Comparison of ENCODE assay signal across 23 cellular contexts in genomic region chr21:25297117-25297516, GRCh38.
"Had no signal": no experiment of that assay in that cellular context is flagged by ENCODE, and none has a peak within 500 bp of the region (broad histone marks: within the 10 kb centered on the region; RNA-seq: fewer than 3 reads in every experiment).

No MANE protein-coding gene starts in this region.

- H3K4me1 ChIP-seq: gastrocnemius medialis, left ventricle myocardium inferior, transverse colon, vagina had no signal

- DNase-seq: activated CD4-positive, alpha-beta T cell treated with anti-CD3 and anti-CD28 coated beads for 1 hour; activated CD4-positive, alpha-beta T cell treated with anti-CD3 and anti-CD28 coated beads, Interleukin-2, amount 50 U/mL, for 1 hour; activated CD8-positive, alpha-beta T cell treated with anti-CD3 and anti-CD28 coated beads for 36 hours; activated gamma-delta T cell treated with Interleukin-2 at 50 U/mL for 16 hours; activated naive CD4-positive, alpha-beta T cell treated with anti-CD3 and anti-CD28 coated beads, Interleukin-2, amount 50 U/mL, for 16 hours; activated T-cell treated with anti-CD3 and anti-CD28 coated beads, Interleukin-2, amount 50 U/mL, for 4 hours; amniotic stem cell; caudate nucleus; cortex of kidney; effector memory CD8-positive, alpha-beta T cell; erythroblast; gastrocnemius medialis; glutamatergic neuron; left ventricle myocardium inferior; mucosa of descending colon; posterior cingulate gyrus; right cardiac atrium; spleen; stimulated activated naive CD4-positive, alpha-beta T cell; testis; transverse colon had no signal

- H3K36me3 ChIP-seq: gastrocnemius medialis, left ventricle myocardium inferior, spleen, transverse colon, vagina had no signal

- H3K4me3 ChIP-seq: gastrocnemius medialis, left ventricle myocardium inferior, mucosa of descending colon, spleen, testis, transverse colon, vagina had no signal

- H3K27ac ChIP-seq: gastrocnemius medialis, left ventricle myocardium inferior, testis, vagina had no signal

- H3K27me3 ChIP-seq: gastrocnemius medialis, spleen, testis, transverse colon, vagina had no signal

- FAIRE-seq: islet of Langerhans had no signal

- H3K9me3 ChIP-seq: gastrocnemius medialis, mucosa of descending colon, testis, transverse colon, vagina had no signal
